2 cellular contexts compared by ENCODE assay signal in the genomic region with DNA sequence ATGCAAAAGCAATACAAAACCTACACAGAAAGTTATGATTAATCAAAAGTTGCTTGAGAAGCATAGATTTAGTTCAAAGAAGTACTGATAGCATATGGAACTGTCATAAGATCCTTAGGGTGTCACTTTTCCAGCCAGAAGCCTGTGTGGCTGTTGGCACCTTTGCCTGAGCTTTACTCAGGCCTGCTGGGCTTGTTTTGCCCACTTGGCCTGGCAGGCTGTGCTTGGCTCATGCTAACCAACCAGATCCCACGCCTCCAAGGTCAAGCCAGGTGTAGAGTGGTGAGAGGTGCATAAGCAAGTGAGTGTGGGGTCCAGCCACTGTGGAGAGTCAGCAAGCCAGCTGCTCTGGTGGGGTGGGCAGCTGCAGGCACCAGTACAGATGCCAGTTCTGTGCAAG.
TF ChIP-seq lines count a peak whose summit lies in the region.

No MANE protein-coding gene starts in this region.

TF ChIP-seq in SK-N-SH, 30 proteins besides CTCF, POLR2A, EP300 and RAD21 (continued from another document):
- TF ChIP-seq, protein P1, sequence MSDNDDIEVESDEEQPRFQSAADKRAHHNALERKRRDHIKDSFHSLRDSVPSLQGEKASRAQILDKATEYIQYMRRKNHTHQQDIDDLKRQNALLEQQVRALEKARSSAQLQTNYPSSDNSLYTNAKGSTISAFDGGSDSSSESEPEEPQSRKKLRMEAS (IDR thresholded peaks at IDR 0.05; ENCODE audit: low read depth) = no peak
- no peak for TF ChIP-seq RCOR1 (IDR thresholded peaks at IDR 0.05; ENCODE audit: low read length)
- no peak for TF ChIP-seq GABPA (IDR thresholded peaks at IDR 0.05; ENCODE audit: low read depth)
- TF ChIP-seq POLR2AphosphoS5 (IDR thresholded peaks at IDR 0.05; ENCODE audit: low read depth, low read length) = no peak
- TF ChIP-seq, protein P2, sequence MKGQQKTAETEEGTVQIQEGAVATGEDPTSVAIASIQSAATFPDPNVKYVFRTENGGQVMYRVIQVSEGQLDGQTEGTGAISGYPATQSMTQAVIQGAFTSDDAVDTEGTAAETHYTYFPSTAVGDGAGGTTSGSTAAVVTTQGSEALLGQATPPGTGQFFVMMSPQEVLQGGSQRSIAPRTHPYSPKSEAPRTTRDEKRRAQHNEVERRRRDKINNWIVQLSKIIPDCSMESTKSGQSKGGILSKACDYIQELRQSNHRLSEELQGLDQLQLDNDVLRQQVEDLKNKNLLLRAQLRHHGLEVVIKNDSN (IDR thresholded peaks at IDR 0.05; ENCODE audit: borderline replicate concordance, low read depth) = no peak
- no peak for TF ChIP-seq TEAD4 (IDR thresholded peaks at IDR 0.05; ENCODE audit: borderline replicate concordance, insufficient read depth)
- no peak for TF ChIP-seq YY1 (IDR thresholded peaks at IDR 0.05; ENCODE audit: low read depth)
- TF ChIP-seq, protein P3, sequence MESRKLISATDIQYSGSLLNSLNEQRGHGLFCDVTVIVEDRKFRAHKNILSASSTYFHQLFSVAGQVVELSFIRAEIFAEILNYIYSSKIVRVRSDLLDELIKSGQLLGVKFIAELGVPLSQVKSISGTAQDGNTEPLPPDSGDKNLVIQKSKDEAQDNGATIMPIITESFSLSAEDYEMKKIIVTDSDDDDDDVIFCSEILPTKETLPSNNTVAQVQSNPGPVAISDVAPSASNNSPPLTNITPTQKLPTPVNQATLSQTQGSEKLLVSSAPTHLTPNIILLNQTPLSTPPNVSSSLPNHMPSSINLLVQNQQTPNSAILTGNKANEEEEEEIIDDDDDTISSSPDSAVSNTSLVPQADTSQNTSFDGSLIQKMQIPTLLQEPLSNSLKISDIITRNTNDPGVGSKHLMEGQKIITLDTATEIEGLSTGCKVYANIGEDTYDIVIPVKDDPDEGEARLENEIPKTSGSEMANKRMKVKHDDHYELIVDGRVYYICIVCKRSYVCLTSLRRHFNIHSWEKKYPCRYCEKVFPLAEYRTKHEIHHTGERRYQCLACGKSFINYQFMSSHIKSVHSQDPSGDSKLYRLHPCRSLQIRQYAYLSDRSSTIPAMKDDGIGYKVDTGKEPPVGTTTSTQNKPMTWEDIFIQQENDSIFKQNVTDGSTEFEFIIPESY (IDR thresholded peaks at IDR 0.05; ENCODE audit: borderline replicate concordance, low read depth) = no peak
- TF ChIP-seq SIN3A (IDR thresholded peaks at IDR 0.05; ENCODE audit: borderline replicate concordance, low read depth, low read length) = no peak
- TF ChIP-seq NFIC (IDR thresholded peaks at IDR 0.05; ENCODE audit: borderline replicate concordance) = no peak
- TF ChIP-seq, protein P4, sequence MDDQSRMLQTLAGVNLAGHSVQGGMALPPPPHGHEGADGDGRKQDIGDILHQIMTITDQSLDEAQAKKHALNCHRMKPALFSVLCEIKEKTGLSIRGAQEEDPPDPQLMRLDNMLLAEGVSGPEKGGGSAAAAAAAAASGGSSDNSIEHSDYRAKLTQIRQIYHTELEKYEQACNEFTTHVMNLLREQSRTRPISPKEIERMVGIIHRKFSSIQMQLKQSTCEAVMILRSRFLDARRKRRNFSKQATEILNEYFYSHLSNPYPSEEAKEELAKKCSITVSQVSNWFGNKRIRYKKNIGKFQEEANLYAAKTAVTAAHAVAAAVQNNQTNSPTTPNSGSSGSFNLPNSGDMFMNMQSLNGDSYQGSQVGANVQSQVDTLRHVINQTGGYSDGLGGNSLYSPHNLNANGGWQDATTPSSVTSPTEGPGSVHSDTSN (IDR thresholded peaks at IDR 0.05) = no peak
- no peak for TF ChIP-seq MXI1 (IDR thresholded peaks at IDR 0.05; ENCODE audit: low read depth, low read length)
- TF ChIP-seq TAF1 (IDR thresholded peaks at IDR 0.05; ENCODE audit: borderline replicate concordance, low read depth, low read length) = no peak
TF ChIP-seq in SK-N-SH: peak in this region for 0.

TF ChIP-seq in SK-N-SH treated with all-trans-retinoic acid at 6 μM for 48 hours, 23 proteins besides CTCF, POLR2A, EP300 and RAD21 (continued from another document):
- TF ChIP-seq, protein P5, sequence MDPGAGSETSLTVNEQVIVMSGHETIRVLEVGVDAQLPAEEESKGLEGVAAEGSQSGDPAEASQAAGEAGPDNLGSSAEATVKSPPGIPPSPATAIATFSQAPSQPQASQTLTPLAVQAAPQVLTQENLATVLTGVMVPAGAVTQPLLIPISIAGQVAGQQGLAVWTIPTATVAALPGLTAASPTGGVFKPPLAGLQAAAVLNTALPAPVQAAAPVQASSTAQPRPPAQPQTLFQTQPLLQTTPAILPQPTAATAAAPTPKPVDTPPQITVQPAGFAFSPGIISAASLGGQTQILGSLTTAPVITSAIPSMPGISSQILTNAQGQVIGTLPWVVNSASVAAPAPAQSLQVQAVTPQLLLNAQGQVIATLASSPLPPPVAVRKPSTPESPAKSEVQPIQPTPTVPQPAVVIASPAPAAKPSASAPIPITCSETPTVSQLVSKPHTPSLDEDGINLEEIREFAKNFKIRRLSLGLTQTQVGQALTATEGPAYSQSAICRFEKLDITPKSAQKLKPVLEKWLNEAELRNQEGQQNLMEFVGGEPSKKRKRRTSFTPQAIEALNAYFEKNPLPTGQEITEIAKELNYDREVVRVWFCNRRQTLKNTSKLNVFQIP (CRISPR knock-in tag; IDR thresholded peaks at IDR 0.05; ENCODE audit: borderline replicate concordance, low read depth) = no peak
- TF ChIP-seq, protein P6, sequence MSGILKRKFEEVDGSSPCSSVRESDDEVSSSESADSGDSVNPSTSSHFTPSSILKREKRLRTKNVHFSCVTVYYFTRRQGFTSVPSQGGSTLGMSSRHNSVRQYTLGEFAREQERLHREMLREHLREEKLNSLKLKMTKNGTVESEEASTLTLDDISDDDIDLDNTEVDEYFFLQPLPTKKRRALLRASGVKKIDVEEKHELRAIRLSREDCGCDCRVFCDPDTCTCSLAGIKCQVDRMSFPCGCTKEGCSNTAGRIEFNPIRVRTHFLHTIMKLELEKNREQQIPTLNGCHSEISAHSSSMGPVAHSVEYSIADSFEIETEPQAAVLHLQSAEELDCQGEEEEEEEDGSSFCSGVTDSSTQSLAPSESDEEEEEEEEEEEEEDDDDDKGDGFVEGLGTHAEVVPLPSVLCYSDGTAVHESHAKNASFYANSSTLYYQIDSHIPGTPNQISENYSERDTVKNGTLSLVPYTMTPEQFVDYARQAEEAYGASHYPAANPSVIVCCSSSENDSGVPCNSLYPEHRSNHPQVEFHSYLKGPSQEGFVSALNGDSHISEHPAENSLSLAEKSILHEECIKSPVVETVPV (CRISPR knock-in tag; IDR thresholded peaks at IDR 0.05) = no peak
- TF ChIP-seq BACH2 (CRISPR knock-in tag; IDR thresholded peaks at IDR 0.05; ENCODE audit: borderline replicate concordance) = no peak
- TF ChIP-seq ZFP3 (CRISPR knock-in tag; IDR thresholded peaks at IDR 0.05) = no peak
- TF ChIP-seq, protein P7, sequence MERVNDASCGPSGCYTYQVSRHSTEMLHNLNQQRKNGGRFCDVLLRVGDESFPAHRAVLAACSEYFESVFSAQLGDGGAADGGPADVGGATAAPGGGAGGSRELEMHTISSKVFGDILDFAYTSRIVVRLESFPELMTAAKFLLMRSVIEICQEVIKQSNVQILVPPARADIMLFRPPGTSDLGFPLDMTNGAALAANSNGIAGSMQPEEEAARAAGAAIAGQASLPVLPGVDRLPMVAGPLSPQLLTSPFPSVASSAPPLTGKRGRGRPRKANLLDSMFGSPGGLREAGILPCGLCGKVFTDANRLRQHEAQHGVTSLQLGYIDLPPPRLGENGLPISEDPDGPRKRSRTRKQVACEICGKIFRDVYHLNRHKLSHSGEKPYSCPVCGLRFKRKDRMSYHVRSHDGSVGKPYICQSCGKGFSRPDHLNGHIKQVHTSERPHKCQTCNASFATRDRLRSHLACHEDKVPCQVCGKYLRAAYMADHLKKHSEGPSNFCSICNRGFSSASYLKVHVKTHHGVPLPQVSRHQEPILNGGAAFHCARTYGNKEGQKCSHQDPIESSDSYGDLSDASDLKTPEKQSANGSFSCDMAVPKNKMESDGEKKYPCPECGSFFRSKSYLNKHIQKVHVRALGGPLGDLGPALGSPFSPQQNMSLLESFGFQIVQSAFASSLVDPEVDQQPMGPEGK (CRISPR knock-in tag; IDR thresholded peaks at IDR 0.05; ENCODE audit: borderline replicate concordance) = no peak
- no peak for TF ChIP-seq ZFP30 (CRISPR knock-in tag; IDR thresholded peaks at IDR 0.05)
- TF ChIP-seq, protein P8, sequence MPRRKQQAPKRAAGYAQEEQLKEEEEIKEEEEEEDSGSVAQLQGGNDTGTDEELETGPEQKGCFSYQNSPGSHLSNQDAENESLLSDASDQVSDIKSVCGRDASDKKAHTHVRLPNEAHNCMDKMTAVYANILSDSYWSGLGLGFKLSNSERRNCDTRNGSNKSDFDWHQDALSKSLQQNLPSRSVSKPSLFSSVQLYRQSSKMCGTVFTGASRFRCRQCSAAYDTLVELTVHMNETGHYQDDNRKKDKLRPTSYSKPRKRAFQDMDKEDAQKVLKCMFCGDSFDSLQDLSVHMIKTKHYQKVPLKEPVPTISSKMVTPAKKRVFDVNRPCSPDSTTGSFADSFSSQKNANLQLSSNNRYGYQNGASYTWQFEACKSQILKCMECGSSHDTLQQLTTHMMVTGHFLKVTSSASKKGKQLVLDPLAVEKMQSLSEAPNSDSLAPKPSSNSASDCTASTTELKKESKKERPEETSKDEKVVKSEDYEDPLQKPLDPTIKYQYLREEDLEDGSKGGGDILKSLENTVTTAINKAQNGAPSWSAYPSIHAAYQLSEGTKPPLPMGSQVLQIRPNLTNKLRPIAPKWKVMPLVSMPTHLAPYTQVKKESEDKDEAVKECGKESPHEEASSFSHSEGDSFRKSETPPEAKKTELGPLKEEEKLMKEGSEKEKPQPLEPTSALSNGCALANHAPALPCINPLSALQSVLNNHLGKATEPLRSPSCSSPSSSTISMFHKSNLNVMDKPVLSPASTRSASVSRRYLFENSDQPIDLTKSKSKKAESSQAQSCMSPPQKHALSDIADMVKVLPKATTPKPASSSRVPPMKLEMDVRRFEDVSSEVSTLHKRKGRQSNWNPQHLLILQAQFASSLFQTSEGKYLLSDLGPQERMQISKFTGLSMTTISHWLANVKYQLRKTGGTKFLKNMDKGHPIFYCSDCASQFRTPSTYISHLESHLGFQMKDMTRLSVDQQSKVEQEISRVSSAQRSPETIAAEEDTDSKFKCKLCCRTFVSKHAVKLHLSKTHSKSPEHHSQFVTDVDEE (CRISPR knock-in tag; IDR thresholded peaks at IDR 0.05) = no peak
- TF ChIP-seq TCF4 (CRISPR knock-in tag; IDR thresholded peaks at IDR 0.05; ENCODE audit: borderline replicate concordance) = no peak
- no peak for TF ChIP-seq ISL1 (CRISPR knock-in tag; IDR thresholded peaks at IDR 0.05)
- TF ChIP-seq GLIS3 (CRISPR knock-in tag; IDR thresholded peaks at IDR 0.05) = no peak
- no peak for TF ChIP-seq ARNTL (CRISPR knock-in tag; IDR thresholded peaks at IDR 0.05; ENCODE audit: borderline replicate concordance, low read depth)
- TF ChIP-seq ESRRG (CRISPR knock-in tag; IDR thresholded peaks at IDR 0.05) = no peak
